In genomic region chr7:137462847-137463246, GRCh38 we compare ENCODE assay signal across 16 cellular contexts.
DNase-seq lines count a peak whose midpoint lies in the region; TF ChIP-seq lines count a peak whose summit lies in the region.
"Had no signal": no experiment of that assay in that cellular context is flagged by ENCODE, and none has a peak within 500 bp of the region (broad histone marks: within the 10 kb centered on the region; RNA-seq: fewer than 3 reads in every experiment).

No MANE protein-coding gene starts in this region.

- peak overlapping the region; percentile 46 for H3K27ac ChIP-seq in GM23248
- H3K27ac ChIP-seq: A549 had no signal

- H3K9ac ChIP-seq in GM23248: no peak overlapping the region

- H3K4me3 ChIP-seq in AG10803 (ENCODE audit: low read length) (no peak overlapping the region), GM23248 (peak overlapping the region; percentile 34; the same call in 1 of the 2 replicates)
- H3K4me3 ChIP-seq: A549 had no signal

- H3F3A ChIP-seq in GM23248 (ENCODE audit: insufficient read depth): peaks cover 19% of the 10 kb centered on the region; the same call in 1 of the 2 replicates

- no peak overlapping the region for H3K4me3 Mint-ChIP-seq in T-helper 2 cell treated with Interferon-gamma antibody and Interleukin-4, amounts not matched to agents 5 μg/mL and 100 μg/mL, for 36 hours
- H3K4me3 Mint-ChIP-seq: CD4-positive, alpha-beta memory T cell had no signal

- no peaks in the 10 kb centered on the region for H3K79me2 ChIP-seq in GM23248 (ENCODE audit: insufficient read depth)

- H3K27me3 ChIP-seq in GM23248 (replicated peaks; ENCODE audit: insufficient read depth): no peaks in the 10 kb centered on the region
- H3K27me3 ChIP-seq: BE2C had no signal

- H3K36me3 ChIP-seq in GM23248 (ENCODE audit: low read depth): peaks cover 12% of the 10 kb centered on the region
- H3K36me3 ChIP-seq: BE2C had no signal

- H3K36me3 Mint-ChIP-seq in T-helper 2 cell treated with Interferon-gamma antibody and Interleukin-4, amounts not matched to agents 5 μg/mL and 100 μg/mL, for 36 hours (ENCODE audit: low read depth): no peaks in the 10 kb centered on the region
- H3K36me3 Mint-ChIP-seq: CD4-positive, alpha-beta memory T cell had no signal

- H2AFZ ChIP-seq in GM23248: no peak overlapping the region

- in situ Hi-C loops in GM23248 (cut with MboI): no loop called here
- in situ Hi-C loops in ACHN (cut with HindIII; ENCODE audit: low pct_ligation_motif_present, low pct_unique_long_range_greater_than_20kb, low sequenced_read_pairs): no loop called here

- 80 to 83% methylated on average over 5 of the region's 5 CpGs for WGBS in GM23248 (ENCODE audit: low coverage in 1 of 2, low lambda C conversion rate in 2 of 2, missing lambda C conversion rate in 2 of 2), 2 experiments

- H3K9me3 ChIP-seq in GM23248 (ENCODE audit: low read depth): no peaks in the 10 kb centered on the region
- H3K9me3 ChIP-seq: A549, BE2C had no signal

- H3K4me2 ChIP-seq in GM23248 (ENCODE audit: unreplicated experiment): peak overlapping the region; percentile 56
- H3K4me2 ChIP-seq: A549 had no signal

- H3K4me1 ChIP-seq in GM23248 (ENCODE audit: insufficient read depth): peaks cover 25% of the 10 kb centered on the region
- H3K4me1 ChIP-seq: A549 had no signal

- H4K20me1 ChIP-seq in GM23248 (ENCODE audit: insufficient read depth): no peaks in the 10 kb centered on the region

- DNase-seq in AG10803 (ENCODE audit: low read depth): peak; percentile 8
- DNase-seq in GM23248: peak; percentile 5
- peak; percentile 4 for DNase-seq in T-helper 2 cell treated with Interferon-gamma antibody and Interleukin-4, amounts not matched to agents 5 μg/mL and 100 μg/mL, for 36 hours (ENCODE audit: low spot score)
- peak; percentile 26 for DNase-seq in myocyte (ENCODE audit: low read depth)
- no peak for DNase-seq in HUDEP-2 (lab: John Stamatoyannopoulos, UW; ENCODE audit: unreplicated experiment in 76 of 76)
- no peak for DNase-seq in ACHN
- no peak for DNase-seq in Kasumi-1 (lab: John Stamatoyannopoulos, UW)
- DNase-seq in COLO668 (lab: John Stamatoyannopoulos, UW; ENCODE audit: unreplicated experiment): no peak
- DNase-seq: BE2C; CD4-positive, alpha-beta memory T cell; DMS79 treated with DMSO at 0.1 percent for 48 hours; NCI-H1417 treated with DMSO at 0.1 percent for 48 hours; NCI-H2029 treated with DMSO at 0.1 percent for 48 hours; NCI-H510A treated with DMSO at 0.1 percent for 48 hours; SIG-M5 had no signal

- no peak for TF ChIP-seq CTCF in AG10803 (conservative IDR thresholded peaks at IDR 0.05; ENCODE audit: low read length)

- no peaks in the 10 kb centered on the region for H3K27me3 Mint-ChIP-seq in T-helper 2 cell treated with Interferon-gamma antibody and Interleukin-4, amounts not matched to agents 5 μg/mL and 100 μg/mL, for 36 hours (ENCODE audit: low read depth)

- no peaks in the 10 kb centered on the region for H3K9me2 ChIP-seq in GM23248 (ENCODE audit: insufficient read depth)

- H3K4me1 Mint-ChIP-seq in T-helper 2 cell treated with Interferon-gamma antibody and Interleukin-4, amounts not matched to agents 5 μg/mL and 100 μg/mL, for 36 hours (ENCODE audit: low read depth): no peaks in the 10 kb centered on the region
- H3K4me1 Mint-ChIP-seq: CD4-positive, alpha-beta memory T cell had no signal

- H3K27ac Mint-ChIP-seq in T-helper 2 cell treated with Interferon-gamma antibody and Interleukin-4, amounts not matched to agents 5 μg/mL and 100 μg/mL, for 36 hours: no peak overlapping the region
- H3K27ac Mint-ChIP-seq: CD4-positive, alpha-beta memory T cell had no signal

- no peaks in the 10 kb centered on the region for H3K9me3 Mint-ChIP-seq in T-helper 2 cell treated with Interferon-gamma antibody and Interleukin-4, amounts not matched to agents 5 μg/mL and 100 μg/mL, for 36 hours
- H3K9me3 Mint-ChIP-seq: CD4-positive, alpha-beta memory T cell had no signal

Comparison
In these comparisons a context has a peak if more than half of its experiments do, and no peak if none do; other contexts are left out.
1. DNase-seq: peak in AG10803 (single experiment), GM23248 (single experiment), T-helper 2 cell treated with Interferon-gamma antibody and Interleukin-4, amounts not matched to agents 5 μg/mL and 100 μg/mL, for 36 hours (single experiment) and myocyte (single experiment); none in HUDEP-2 (0 of 76), ACHN (single experiment), Kasumi-1 (0 of 2) and COLO668 (single experiment).